In genomic region chr13:49113526-49114286, GRCh38 we compare ENCODE assay signal across 8 cellular contexts.
DNase-seq lines count a peak whose midpoint lies in the region; ATAC-seq and TF ChIP-seq lines count a peak whose summit lies in the region.
"Had no signal": no experiment of that assay in that cellular context is flagged by ENCODE, and none has a peak within 500 bp of the region (broad histone marks: within the 10 kb centered on the region; RNA-seq: fewer than 3 reads in every experiment).

No MANE protein-coding gene starts in this region.

- H3K27me3 Mint-ChIP-seq in GM23338 (ENCODE audit: insufficient read depth, low read depth, poor library complexity), result peaks cover 8% of the 10 kb centered on the region

- H3K9me2 ChIP-seq in GM23338 (ENCODE audit: insufficient read depth), result no peaks in the 10 kb centered on the region

- H3K4me1 ChIP-seq in GM23338 (ENCODE audit: insufficient read depth) (peaks cover 27% of the 10 kb centered on the region), osteoblast (ENCODE audit: insufficient read depth, low read length) (peaks cover 29% of the 10 kb centered on the region), spleen (peaks cover 29 to 63% (median 40%) of the 10 kb centered on the region in 6 donors)

- ATAC-seq in GM23338, result peak; percentile 18; the same call in 2 of the 3 replicates

- TF ChIP-seq POLR2A in spleen (IDR thresholded peaks at IDR 0.05), result no peak

- H3K79me2 ChIP-seq in GM23338 (replicated peaks; ENCODE audit: insufficient read depth) (peaks cover 43% of the 10 kb centered on the region), osteoblast (ENCODE audit: insufficient read depth, low read length) (peaks cover 63% of the 10 kb centered on the region)

- H3K4me3 Mint-ChIP-seq in GM23338, result peak overlapping the region; percentile 72

- H3K9me3 ChIP-seq in osteoblast (ENCODE audit: low read depth, low read length) (no peaks in the 10 kb centered on the region), spleen (no peaks in the 10 kb centered on the region)

- no peaks in the 10 kb centered on the region; the same call in 1 of the 2 replicates for H3K36me3 ChIP-seq in GM23338 (ENCODE audit: insufficient read depth)
- peaks cover 29% of the 10 kb centered on the region for H3K36me3 ChIP-seq in osteoblast (ENCODE audit: insufficient read depth, low read length)
- H3K36me3 ChIP-seq in spleen, result peaks cover 0 to 45% (median 24%) of the 10 kb centered on the region in 6 donors

- H3K4me3 ChIP-seq in GM23338, result peak overlapping the region; percentile 48
- peak overlapping the region; percentile 18 for H3K4me3 ChIP-seq in osteoblast (ENCODE audit: insufficient read depth, low read length)
- H3K4me3 ChIP-seq in spleen, result no peak overlapping the region

- H2AFZ ChIP-seq in GM23338 (no peak overlapping the region), osteoblast (ENCODE audit: low read length) (no peak overlapping the region)

- H3K9me3 Mint-ChIP-seq in GM23338, result no peaks in the 10 kb centered on the region

- H4K20me1 ChIP-seq in GM23338 (replicated peaks; ENCODE audit: insufficient read depth), result 0 out of 2 replicates have a peak, but pooled peaks cover 5% of the 10 kb centered on the region
- no peaks in the 10 kb centered on the region for H4K20me1 ChIP-seq in osteoblast (ENCODE audit: insufficient read depth, low read length)

- TF ChIP-seq CTCF in GM23338 (conservative IDR thresholded peaks at IDR 0.05; ENCODE audit: low read depth in 2 of 2) (no peak), osteoblast (IDR thresholded peaks at IDR 0.05; ENCODE audit: extremely low read depth, low read depth, low read length) (no peak), spleen (IDR thresholded peaks at IDR 0.05 in 8 of 11, conservative IDR thresholded peaks at IDR 0.05 in 3 of 11) (no peak)

- intact Hi-C loops in spleen (cut with DNase I; ENCODE audit: low total_unique reads), result no loop called here

- peaks cover 27% of the 10 kb centered on the region for H3K4me1 Mint-ChIP-seq in GM23338

- peak overlapping the region; percentile 96 for H3K27ac Mint-ChIP-seq in GM23338

- H3K36me3 Mint-ChIP-seq in GM23338 (ENCODE audit: low read depth), result peaks cover 36% of the 10 kb centered on the region

- H3K4me2 ChIP-seq in GM23338 (peak overlapping the region; percentile 77), osteoblast (ENCODE audit: insufficient read depth, low read length) (peak overlapping the region; percentile 60)

- WGBS in spleen, 5 donors, result 4 to 29% (median 12%) methylated on average over 1 of the region's 1 CpG

- no peaks in the 10 kb centered on the region for H3F3A ChIP-seq in GM23338 (replicated peaks; ENCODE audit: low read depth)

- peak overlapping the region; percentile 77 for H3K27ac ChIP-seq in GM23338 (ENCODE audit: low read depth)
- H3K27ac ChIP-seq in epithelial cell of prostate, result peak overlapping the region; percentile 4
- peak overlapping the region; percentile 58 for H3K27ac ChIP-seq in osteoblast (ENCODE audit: low read depth, low read length)
- H3K27ac ChIP-seq in spleen, result peak overlapping the region in 1 of 8 donors; percentile 22

- H3K27me3 ChIP-seq in GM23338 (ENCODE audit: insufficient read depth) (no peaks in the 10 kb centered on the region), osteoblast (ENCODE audit: insufficient read depth, low read length) (no peaks in the 10 kb centered on the region), spleen (replicated peaks in 1 of 7) (no peaks in the 10 kb centered on the region)

- DNase-seq in GM23338 (ENCODE audit: low spot score) (no peak), RKO (ENCODE audit: low spot score) (peak; percentile 74), epithelial cell of prostate (ENCODE audit: low read depth, low spot score) (no peak), osteoblast (ENCODE audit: insufficient read length, low spot score, missing footprints) (no peak), medulla oblongata (ENCODE audit: extremely low spot score) (no peak), spleen (no peak), HK-2 (ENCODE audit: unreplicated experiment) (no peak)
- DNase-seq: activated CD4-positive, alpha-beta T cell treated with anti-CD3 and anti-CD28 coated beads for 48 hours had no signal

TF ChIP-seq in GM23338, 12 proteins besides CTCF, POLR2A, EP300 and RAD21 (continues in another document):
- TF ChIP-seq EZH2phosphoT487 (IDR thresholded peaks at IDR 0.05; ENCODE audit: unreplicated experiment) (no peak), ETS1 (IDR thresholded peaks at IDR 0.05) (no peak), CREB1 (CRISPR knock-in tag; IDR thresholded peaks at IDR 0.05; ENCODE audit: low read depth) (no peak), STAT1 (IDR thresholded peaks at IDR 0.05; ENCODE audit: unreplicated experiment) (no peak), POLR2AphosphoS5 (IDR thresholded peaks at IDR 0.05; ENCODE audit: low read depth) (no peak), ZNF331 (CRISPR knock-in tag; IDR thresholded peaks at IDR 0.05; ENCODE audit: low read depth) (no peak), JUNB (IDR thresholded peaks at IDR 0.05; ENCODE audit: unreplicated experiment) (no peak), NANOG (IDR thresholded peaks at IDR 0.05; ENCODE audit: borderline replicate concordance) (no peak)
- TF ChIP-seq, protein P1, sequence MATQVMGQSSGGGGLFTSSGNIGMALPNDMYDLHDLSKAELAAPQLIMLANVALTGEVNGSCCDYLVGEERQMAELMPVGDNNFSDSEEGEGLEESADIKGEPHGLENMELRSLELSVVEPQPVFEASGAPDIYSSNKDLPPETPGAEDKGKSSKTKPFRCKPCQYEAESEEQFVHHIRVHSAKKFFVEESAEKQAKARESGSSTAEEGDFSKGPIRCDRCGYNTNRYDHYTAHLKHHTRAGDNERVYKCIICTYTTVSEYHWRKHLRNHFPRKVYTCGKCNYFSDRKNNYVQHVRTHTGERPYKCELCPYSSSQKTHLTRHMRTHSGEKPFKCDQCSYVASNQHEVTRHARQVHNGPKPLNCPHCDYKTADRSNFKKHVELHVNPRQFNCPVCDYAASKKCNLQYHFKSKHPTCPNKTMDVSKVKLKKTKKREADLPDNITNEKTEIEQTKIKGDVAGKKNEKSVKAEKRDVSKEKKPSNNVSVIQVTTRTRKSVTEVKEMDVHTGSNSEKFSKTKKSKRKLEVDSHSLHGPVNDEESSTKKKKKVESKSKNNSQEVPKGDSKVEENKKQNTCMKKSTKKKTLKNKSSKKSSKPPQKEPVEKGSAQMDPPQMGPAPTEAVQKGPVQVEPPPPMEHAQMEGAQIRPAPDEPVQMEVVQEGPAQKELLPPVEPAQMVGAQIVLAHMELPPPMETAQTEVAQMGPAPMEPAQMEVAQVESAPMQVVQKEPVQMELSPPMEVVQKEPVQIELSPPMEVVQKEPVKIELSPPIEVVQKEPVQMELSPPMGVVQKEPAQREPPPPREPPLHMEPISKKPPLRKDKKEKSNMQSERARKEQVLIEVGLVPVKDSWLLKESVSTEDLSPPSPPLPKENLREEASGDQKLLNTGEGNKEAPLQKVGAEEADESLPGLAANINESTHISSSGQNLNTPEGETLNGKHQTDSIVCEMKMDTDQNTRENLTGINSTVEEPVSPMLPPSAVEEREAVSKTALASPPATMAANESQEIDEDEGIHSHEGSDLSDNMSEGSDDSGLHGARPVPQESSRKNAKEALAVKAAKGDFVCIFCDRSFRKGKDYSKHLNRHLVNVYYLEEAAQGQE (IDR thresholded peaks at IDR 0.05; ENCODE audit: unreplicated experiment), result no peak

Comparison
In these comparisons a context has a peak if more than half of its experiments do, and no peak if none do; other contexts are left out.
1. H3K4me3 ChIP-seq: peak in GM23338 (single experiment) and osteoblast (single experiment); none in spleen (0 of 8).